In the genomic region with DNA sequence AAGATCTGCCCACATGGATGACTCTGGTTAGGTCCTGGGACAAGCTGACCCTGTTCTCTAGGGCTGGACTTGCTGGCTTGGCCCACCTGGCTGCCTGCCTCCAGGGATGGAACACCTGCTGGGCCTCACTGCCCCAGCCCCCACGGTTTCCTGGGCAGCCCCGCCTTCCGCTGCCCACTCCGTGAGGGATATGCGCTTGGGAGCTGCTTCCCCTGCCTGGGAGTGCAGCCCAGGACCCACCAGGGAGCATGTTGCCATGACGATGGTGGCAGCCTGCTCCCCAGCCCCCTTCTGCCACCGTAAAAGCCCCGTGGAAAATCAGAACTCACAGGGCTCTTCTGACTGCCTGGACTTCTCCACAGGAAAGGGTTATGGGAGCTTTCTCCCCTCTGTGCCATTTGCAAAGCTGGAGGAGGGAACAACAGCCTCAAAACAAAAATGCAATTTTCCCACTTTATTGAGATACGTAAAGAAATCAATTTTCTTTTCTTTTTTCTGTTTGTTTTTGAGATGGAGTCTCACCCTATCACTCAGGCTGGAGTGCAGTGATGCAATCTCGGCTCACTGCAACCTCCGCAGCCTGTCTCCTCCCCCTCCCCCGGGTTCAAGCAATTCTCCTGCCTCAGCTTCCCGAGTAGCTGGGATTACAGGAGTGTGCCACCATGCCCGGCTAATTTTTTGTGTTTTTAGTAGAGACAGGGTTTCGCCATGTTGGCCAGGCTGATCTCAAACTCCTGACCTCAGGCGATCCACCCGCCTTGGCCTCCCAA, we compare ENCODE assay signal across 30 cellular contexts. TPM values are rescaled to one million over a fixed set of nuclear protein-coding genes. Genes with fewer than 3 reads are reported as not detected.
DNase-seq lines count a peak whose midpoint lies in the region; ATAC-seq and TF ChIP-seq lines count a peak whose summit lies in the region.
"Had no signal": no experiment of that assay in that cellular context is flagged by ENCODE, and none has a peak within 500 bp of the region (broad histone marks: within the 10 kb centered on the region; RNA-seq: fewer than 3 reads in every experiment).

No MANE protein-coding gene starts in this region.

- H3K4me2 ChIP-seq in neural progenitor cell = peak overlapping the region; percentile 63
- H3K4me2 ChIP-seq: smooth muscle cell had no signal

- H3K9ac ChIP-seq in iPS-18a (ENCODE audit: low read length) (no peak overlapping the region), neural progenitor cell (no peak overlapping the region)

- H3K79me2 ChIP-seq in neural progenitor cell (ENCODE audit: low read depth) = no peaks in the 10 kb centered on the region

- in situ Hi-C loops in G401 (cut with HindIII; ENCODE audit: low sequenced_read_pairs) = no loop called here

- peaks cover 13% of the 10 kb centered on the region for H3K9me3 Mint-ChIP-seq in neural progenitor cell

- H3K4me3 ChIP-seq in iPS-18a (ENCODE audit: low read length) = peak overlapping the region; percentile 30
- H3K4me3 ChIP-seq in neural progenitor cell = no peak overlapping the region
- no peak overlapping the region for H3K4me3 ChIP-seq in tibial artery
- H3K4me3 ChIP-seq: colonic mucosa, esophagus squamous epithelium, HAP-1, left ventricle myocardium inferior, smooth muscle cell, testis, vagina had no signal

- peaks cover 15% of the 10 kb centered on the region for H3K27me3 Mint-ChIP-seq in neural progenitor cell (ENCODE audit: insufficient read depth, low read depth)
- H3K27me3 Mint-ChIP-seq: activated CD8-positive, alpha-beta T cell treated with anti-CD3 and anti-CD28 coated beads for 36 hours had no signal

- H3K4me1 ChIP-seq in iPS-18a (ENCODE audit: control insufficient read depth, low read depth, low read length) = peaks cover 6% of the 10 kb centered on the region
- H3K4me1 ChIP-seq in neural progenitor cell = peaks cover 10% of the 10 kb centered on the region
- no peaks in the 10 kb centered on the region for H3K4me1 ChIP-seq in tibial artery
- H3K4me1 ChIP-seq: colonic mucosa, esophagus squamous epithelium, HAP-1, left ventricle myocardium inferior, testis, vagina had no signal

- peak; percentile 27 for DNase-seq in G401 (ENCODE audit: low spot score)
- peak in 45 of 58 donors; percentile 7 to 82 (median 48) for DNase-seq in anterior cingulate cortex (lab: John Stamatoyannopoulos, UW)
- peak; percentile 43 for DNase-seq in neural progenitor cell (ENCODE audit: low spot score)
- DNase-seq in hepatic stellate cell (ENCODE audit: low spot score) = no peak
- DNase-seq in tibial artery = no peak
- DNase-seq: activated CD8-positive, alpha-beta T cell treated with anti-CD3 and anti-CD28 coated beads for 36 hours; activated gamma-delta T cell; CD8-positive, alpha-beta memory T cell; colonic mucosa; DMS79; esophagus squamous epithelium; immature natural killer cell; left ventricle myocardium inferior; NCI-H1092 treated with DMSO at 0.1 percent for 48 hours; NCI-H2029 treated with DMSO at 0.1 percent for 48 hours; NCI-H345; NCI-H774; OCI-M1; stimulated activated naive CD4-positive, alpha-beta T cell; T1000; testis had no signal

- H3K4me1 Mint-ChIP-seq in neural progenitor cell = peaks cover 23% of the 10 kb centered on the region
- H3K4me1 Mint-ChIP-seq: CD8-positive, alpha-beta memory T cell had no signal

- no peaks in the 10 kb centered on the region for H3K36me3 Mint-ChIP-seq in neural progenitor cell

- no peaks in the 10 kb centered on the region for H3K27me3 ChIP-seq in iPS-18a (ENCODE audit: control insufficient read depth, insufficient read depth, low read length)
- H3K27me3 ChIP-seq in neural progenitor cell = no peaks in the 10 kb centered on the region
- H3K27me3 ChIP-seq in tibial artery = no peaks in the 10 kb centered on the region
- H3K27me3 ChIP-seq: colonic mucosa, esophagus squamous epithelium, neutrophil, testis, vagina had no signal

- H3K9me3 ChIP-seq in iPS-18a (ENCODE audit: control insufficient read depth, low read depth, low read length) (no peaks in the 10 kb centered on the region), neural progenitor cell (ENCODE audit: low read depth) (no peaks in the 10 kb centered on the region), tibial artery (peaks cover 0 to 8% (median 0%) of the 10 kb centered on the region in 3 donors)
- H3K9me3 ChIP-seq: colonic mucosa, esophagus squamous epithelium, HAP-1, neutrophil, testis, vagina had no signal

- intact Hi-C loops in tibial artery (cut with DNase I; ENCODE audit: low total_unique reads) = no loop called here

- H4K20me1 ChIP-seq in neural progenitor cell (ENCODE audit: low read depth) = no peaks in the 10 kb centered on the region

- no peaks in the 10 kb centered on the region for H3F3A ChIP-seq in neural progenitor cell (ENCODE audit: low read depth)

- no peaks in the 10 kb centered on the region for H3K36me3 ChIP-seq in iPS-18a (ENCODE audit: control insufficient read depth, low read depth, low read length)
- no peaks in the 10 kb centered on the region for H3K36me3 ChIP-seq in neural progenitor cell
- no peaks in the 10 kb centered on the region for H3K36me3 ChIP-seq in tibial artery
- H3K36me3 ChIP-seq: colonic mucosa, esophagus squamous epithelium, HAP-1, left ventricle myocardium inferior, neutrophil, vagina had no signal

- TF ChIP-seq CTCF in neural progenitor cell (IDR thresholded peaks at IDR 0.05) (no peak), tibial artery (IDR thresholded peaks at IDR 0.05) (no peak)

- H3K27ac ChIP-seq in iPS-18a (ENCODE audit: low read length) (no peak overlapping the region), neural progenitor cell (no peak overlapping the region), tibial artery (no peak overlapping the region)
- H3K27ac ChIP-seq: colonic mucosa, esophagus squamous epithelium, left ventricle myocardium inferior, neutrophil, testis, vagina had no signal

- H2AFZ ChIP-seq in neural progenitor cell (replicated peaks) = peak overlapping the region; percentile 83

- no peak overlapping the region for H3K27ac Mint-ChIP-seq in neural progenitor cell
- H3K27ac Mint-ChIP-seq: activated CD8-positive, alpha-beta T cell treated with anti-CD3 and anti-CD28 coated beads for 36 hours had no signal

- ATAC-seq in GM19397 (IDR thresholded peaks at IDR 0.05; ENCODE audit: unreplicated experiment) (no peak), HG03097 (IDR thresholded peaks at IDR 0.05; ENCODE audit: low FRiP score, unreplicated experiment) (no peak)
- ATAC-seq: activated CD8-positive, alpha-beta T cell treated with anti-CD3 and anti-CD28 coated beads for 36 hours; HepG2; Right ventricle myocardium inferior had no signal

- peak overlapping the region; percentile 52 for H3K4me3 Mint-ChIP-seq in neural progenitor cell
- H3K4me3 Mint-ChIP-seq: activated CD8-positive, alpha-beta T cell treated with anti-CD3 and anti-CD28 coated beads for 36 hours; CD8-positive, alpha-beta memory T cell; immature natural killer cell had no signal

RNA-seq across cellular contexts. Expression of gene GAS7, which starts 18.0 kb away (rescaled TPM):
- 12.6 and 14.3 TPM in 2 replicates for total RNA-seq in G401 (2014; rRNA removed; shearing (Covaris generic))
- total RNA-seq in neural progenitor cell (ENCODE audit: low replicate concordance) = 2.9 and 3.9 TPM in 2 replicates

Comparison
In these comparisons a context has a peak if more than half of its experiments do, and no peak if none do; other contexts are left out.
1. DNase-seq: peak in G401 (single experiment), anterior cingulate cortex (45 of 58) and neural progenitor cell (single experiment); none in hepatic stellate cell (single experiment) and tibial artery (0 of 2).